ENCODE assay signal across 8 cellular contexts in genomic region chr1:203325418-203326091, GRCh38. TPM values are rescaled to one million over a fixed set of nuclear protein-coding genes. Genes with fewer than 3 reads are reported as not detected.
DNase-seq lines count a peak whose midpoint lies in the region; ATAC-seq and TF ChIP-seq lines count a peak whose summit lies in the region.

No MANE protein-coding gene starts in this region.

- peak in 1 of 2 donors; percentile 1 for ATAC-seq in left cardiac atrium
- ATAC-seq in HG03457 (IDR thresholded peaks at IDR 0.05; ENCODE audit: unreplicated experiment): no peak

- DNase-seq in BE2C: peak; percentile 70
- peak; percentile 94 for DNase-seq in SHP77 treated with DMSO at 0.1 percent for 48 hours (lab: John Stamatoyannopoulos, UW)
- DNase-seq in left cardiac atrium: peak; percentile 80
- no peak for DNase-seq in stimulated activated CD4-positive, alpha-beta T cell treated with anti-CD3 and anti-CD28 coated beads, Interleukin-4, amount 100 ng/mL, for 24 hours
- DNase-seq in HFFc6: no peak

- TF ChIP-seq CTCF in BE2C (IDR thresholded peaks at IDR 0.05; ENCODE audit: low read depth, low read length) (no peak), HFFc6 (IDR thresholded peaks at IDR 0.05) (no peak)

- H3K27me3 ChIP-seq in BE2C: no peaks in the 10 kb centered on the region

- H3K4me3 ChIP-seq in BE2C (ENCODE audit: low read depth, low read length) (no peak overlapping the region), skin epidermis (no peak overlapping the region)

- peak overlapping the region; percentile 1 to 98 (median 71) for H3K27ac ChIP-seq in skin epidermis

- H3K4me3 Mint-ChIP-seq in IgD-negative memory B cell (peak overlapping the region; percentile 65 to 92 (median 68)), HFFc6 (no peak overlapping the region)

- H3K4me1 Mint-ChIP-seq in IgD-negative memory B cell: peaks cover 50 to 67% (median 61%) of the 10 kb centered on the region in 3 donors
- H3K4me1 Mint-ChIP-seq in HFFc6 (ENCODE audit: low read depth): peaks cover 12% of the 10 kb centered on the region

- H3K36me3 Mint-ChIP-seq in IgD-negative memory B cell (no peaks in the 10 kb centered on the region), HFFc6 (ENCODE audit: low read depth) (no peaks in the 10 kb centered on the region)

- peaks cover 62% of the 10 kb centered on the region for H3K4me1 ChIP-seq in BE2C

- no peaks in the 10 kb centered on the region for H3K9me3 ChIP-seq in BE2C

- no peaks in the 10 kb centered on the region for H3K9me3 Mint-ChIP-seq in IgD-negative memory B cell
- no peaks in the 10 kb centered on the region for H3K9me3 Mint-ChIP-seq in HFFc6

- H3K27ac Mint-ChIP-seq in IgD-negative memory B cell: peak overlapping the region; percentile 87 to 99 (median 98)
- H3K27ac Mint-ChIP-seq in HFFc6: no peak overlapping the region

- no peaks in the 10 kb centered on the region for H3K36me3 ChIP-seq in BE2C

- H3K27me3 Mint-ChIP-seq in IgD-negative memory B cell: no peaks in the 10 kb centered on the region
- peaks cover 45% of the 10 kb centered on the region for H3K27me3 Mint-ChIP-seq in HFFc6 (ENCODE audit: insufficient read depth)

- intact Hi-C loops in left cardiac atrium (cut with DNase I): no loop called here

RNA-seq across cellular contexts. Expression of gene BTG2, which starts 20.2 kb away (rescaled TPM):
- 15.1 TPM for polyA plus RNA-seq in BE2C (2012; ENCODE audit: insufficient read depth, insufficient read length, low read depth)
- polyA plus RNA-seq in IgD-negative memory B cell: 202 TPM
- 100 to 1,000 TPM; 187 to 259 TPM for total RNA-seq in left cardiac atrium
- total RNA-seq in HFFc6 (2021; fragmentation: NEBNext Ultra II Directional; extraction: Animal tissue kit (Norgen Biotek cat#: 25700)): 10 to 100 TPM; 12.7 to 18.5 (median 13.7) TPM

RNA-seq across cellular contexts. Expression of gene FMOD, which starts 25.4 kb away (rescaled TPM):
- 0.85 TPM for polyA plus RNA-seq in BE2C (2012; ENCODE audit: insufficient read depth, insufficient read length, low read depth)
- 0.28 TPM for polyA plus RNA-seq in IgD-negative memory B cell
- 10 to 100 TPM; 33.3 to 51.6 TPM for total RNA-seq in left cardiac atrium
- total RNA-seq in HFFc6 (2021; fragmentation: NEBNext Ultra II Directional; extraction: Animal tissue kit (Norgen Biotek cat#: 25700)): under 1 TPM; 0.19 to 0.66 (median 0.34) TPM

Comparison
In these comparisons a context has a peak if more than half of its experiments do, and no peak if none do; other contexts are left out.
1. DNase-seq: peak in BE2C (single experiment), SHP77 treated with DMSO at 0.1 percent for 48 hours (single experiment) and left cardiac atrium (single experiment); none in stimulated activated CD4-positive, alpha-beta T cell treated with anti-CD3 and anti-CD28 coated beads, Interleukin-4, amount 100 ng/mL, for 24 hours (single experiment) and HFFc6 (single experiment).
2. RNA of gene BTG2, which starts 20.2 kb away (total RNA-seq): 187 to 259 TPM in left cardiac atrium; 12.7 to 18.5 TPM in HFFc6; every median in the first group is over 4 times any median in the second.
3. RNA of gene FMOD, which starts 25.4 kb away (total RNA-seq): 33.3 to 51.6 TPM in left cardiac atrium; 0.19 to 0.66 TPM in HFFc6; every median in the first group is over 10 times any median in the second.